10 cellular contexts compared by ENCODE assay signal in the genomic region with DNA sequence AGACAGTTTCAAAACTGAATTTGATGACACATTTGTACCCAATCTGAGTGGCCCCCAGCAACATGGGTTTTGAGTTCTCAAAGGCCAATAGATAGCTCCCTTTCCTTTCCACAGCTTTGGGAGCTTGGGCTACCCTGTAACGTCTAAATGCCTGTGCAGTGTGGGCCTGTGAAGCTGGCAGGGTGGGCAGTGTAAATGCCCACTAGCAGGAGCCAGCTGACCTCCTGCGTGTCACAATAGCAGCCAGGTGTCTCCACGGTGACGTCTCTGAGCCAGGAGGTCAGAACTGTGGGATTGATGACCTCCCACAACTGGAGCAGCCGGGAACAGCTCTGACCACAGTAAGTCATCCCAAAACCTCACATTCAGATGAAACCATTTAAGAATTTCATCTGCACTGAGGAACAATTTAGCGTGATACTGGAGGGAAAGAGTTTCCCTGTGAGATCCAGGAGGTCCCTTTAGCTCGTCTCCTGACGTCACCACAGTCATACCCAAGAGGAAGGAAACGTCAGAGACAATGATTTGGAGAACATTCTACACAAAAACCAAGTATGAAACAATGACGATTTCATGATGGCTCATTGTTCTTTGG. TPM values are rescaled to one million over a fixed set of nuclear protein-coding genes. Genes with fewer than 3 reads are reported as not detected.
A peak's percentile ranks its signal among the peaks of the same experiment; 100 is the strongest.
DNase-seq lines count a peak whose midpoint lies in the region; ATAC-seq, FAIRE-seq and TF ChIP-seq lines count a peak whose summit lies in the region.
"Had no signal": no experiment of that assay in that cellular context is flagged by ENCODE, and none has a peak within 500 bp of the region (broad histone marks: within the 10 kb centered on the region; RNA-seq: fewer than 3 reads in every experiment).

TSS of gene IPO5 (plus strand) at position 300 of the 595 bp plus-strand sequence. CDS start 23,022 bp downstream, outside the sequence.

- peaks cover 2% of the 10 kb centered on the region for H3K36me3 Mint-ChIP-seq in activated naive CD8-positive, alpha-beta T cell treated with anti-CD3 and anti-CD28 coated beads for 36 hours
- H3K36me3 Mint-ChIP-seq in activated naive CD8-positive, alpha-beta T cell treated with anti-CD3 and anti-CD28 coated beads, Interleukin-2, amount 50 U/mL, for 24 hours (ENCODE audit: low read depth), result peaks cover 2% of the 10 kb centered on the region

- no peak within 1 kb of the TSS for H2AFZ ChIP-seq in endothelial cell of umbilical vein (ENCODE audit: low read depth, low read length)

- no peak within 1 kb of the TSS for H3K4me3 Mint-ChIP-seq in activated naive CD8-positive, alpha-beta T cell treated with anti-CD3 and anti-CD28 coated beads for 36 hours
- no peak within 1 kb of the TSS for H3K4me3 Mint-ChIP-seq in activated naive CD8-positive, alpha-beta T cell treated with anti-CD3 and anti-CD28 coated beads, Interleukin-2, amount 50 U/mL, for 24 hours
- H3K4me3 Mint-ChIP-seq: nephron had no signal

- POLR2A ChIA-PET in endothelial cell of umbilical vein (lab: Charles Lee), result no interaction called here

- no peaks in the 10 kb centered on the region for H3K9me3 ChIP-seq in endothelial cell of umbilical vein (replicated peaks; ENCODE audit: control insufficient read depth, insufficient read depth, low read length)

- no TSS peak for BruUV-seq in endothelial cell of umbilical vein (replicated peaks; lab: Mats Ljungman, UMichigan)

- no peaks in the 10 kb centered on the region for H3K27me3 ChIP-seq in endothelial cell of umbilical vein (ENCODE audit: control insufficient read depth in 2 of 2, insufficient read depth in 2 of 2, low read length in 2 of 2)

- CTCF ChIA-PET in endothelial cell of umbilical vein (lab: Charles Lee), result no interaction called here

- H3K4me1 ChIP-seq in endothelial cell of umbilical vein (ENCODE audit: control insufficient read depth, extremely low read depth, insufficient read depth, low read length), result no peaks in the 10 kb centered on the region

- H3K27ac Mint-ChIP-seq in activated naive CD8-positive, alpha-beta T cell treated with anti-CD3 and anti-CD28 coated beads for 36 hours, result no peak within 1 kb of the TSS
- H3K27ac Mint-ChIP-seq in activated naive CD8-positive, alpha-beta T cell treated with anti-CD3 and anti-CD28 coated beads, Interleukin-2, amount 50 U/mL, for 24 hours, result no peak within 1 kb of the TSS
- H3K27ac Mint-ChIP-seq: nephron had no signal

- no peak within 1 kb of the TSS for H3K4me3 ChIP-seq in endothelial cell of umbilical vein (replicated peaks in 1 of 3; ENCODE audit: insufficient read depth in 1 of 3, low read depth in 1 of 3, low read length in 3 of 3)

- peaks cover 3% of the 10 kb centered on the region for H3K9me3 Mint-ChIP-seq in activated naive CD8-positive, alpha-beta T cell treated with anti-CD3 and anti-CD28 coated beads for 36 hours
- peaks cover 6% of the 10 kb centered on the region for H3K9me3 Mint-ChIP-seq in activated naive CD8-positive, alpha-beta T cell treated with anti-CD3 and anti-CD28 coated beads, Interleukin-2, amount 50 U/mL, for 24 hours

- H3K79me2 ChIP-seq in endothelial cell of umbilical vein (ENCODE audit: control insufficient read depth, insufficient read depth, low read length), result no peaks in the 10 kb centered on the region

- dilution Hi-C loops in endothelial cell of umbilical vein (cut with MboI; ENCODE audit: extremely low pct_ligation_motif_present, low sequenced_read_pairs), result no loop called here

- TF ChIP-seq CTCF in endothelial cell of umbilical vein (IDR thresholded peaks at IDR 0.05; ENCODE audit: extremely low read depth in 1 of 2, insufficient read depth in 1 of 2, low read depth in 1 of 2, low read length in 2 of 2), result no peak

- H3K36me3 ChIP-seq in endothelial cell of umbilical vein (ENCODE audit: control insufficient read depth in 2 of 2, extremely low read depth in 1 of 2, insufficient read depth in 2 of 2, low read length in 2 of 2), result no peaks in the 10 kb centered on the region

- no peak within 1 kb of the TSS for H3K4me2 ChIP-seq in endothelial cell of umbilical vein (ENCODE audit: insufficient read depth, low read length)

- FAIRE-seq in endothelial cell of umbilical vein (lab: Jason Lieb, UNC), result no peak

- TF ChIP-seq POLR2A in endothelial cell of umbilical vein (IDR thresholded peaks at IDR 0.05; ENCODE audit: low read depth, low read length), result no peak

- intact Hi-C loops in endothelial cell of umbilical vein (cut with micrococcal nuclease), result no loop called here

- H3K9me1 ChIP-seq in endothelial cell of umbilical vein (replicated peaks; ENCODE audit: control insufficient read depth, extremely low read depth, insufficient read depth, low read length), result no peaks in the 10 kb centered on the region

- no peak within 1 kb of the TSS for H3K9ac ChIP-seq in endothelial cell of umbilical vein (replicated peaks; ENCODE audit: extremely low read depth, insufficient read depth, low read length)

- no peaks in the 10 kb centered on the region for H3K4me1 Mint-ChIP-seq in activated naive CD8-positive, alpha-beta T cell treated with anti-CD3 and anti-CD28 coated beads for 36 hours
- H3K4me1 Mint-ChIP-seq in activated naive CD8-positive, alpha-beta T cell treated with anti-CD3 and anti-CD28 coated beads, Interleukin-2, amount 50 U/mL, for 24 hours, result no peaks in the 10 kb centered on the region
- H3K4me1 Mint-ChIP-seq: nephron had no signal

- no peak for DNase-seq in activated naive CD8-positive, alpha-beta T cell treated with anti-CD3 and anti-CD28 coated beads for 36 hours
- DNase-seq in activated naive CD8-positive, alpha-beta T cell treated with anti-CD3 and anti-CD28 coated beads, Interleukin-2, amount 50 U/mL, for 24 hours, result no peak
- DNase-seq in endothelial cell of umbilical vein (ENCODE audit: low read depth, low spot score) (no peak), myocyte (ENCODE audit: low read depth) (peak; percentile 91), kidney glomerular epithelial cell (lab: John Stamatoyannopoulos, UW) (no peak), medulla oblongata (ENCODE audit: extremely low spot score) (no peak), MV-4-11 (lab: John Stamatoyannopoulos, UW) (no peak)
- DNase-seq: activated effector memory CD4-positive, alpha-beta T cell treated with Interleukin-2 at 50 U/mL for 16 hours had no signal

- ATAC-seq in activated naive CD8-positive, alpha-beta T cell treated with anti-CD3 and anti-CD28 coated beads, Interleukin-2, amount 50 U/mL, for 24 hours, result no peak
- no peak for ATAC-seq in HG03521 (IDR thresholded peaks at IDR 0.05; ENCODE audit: unreplicated experiment)

- H3K27ac ChIP-seq in endothelial cell of umbilical vein (ENCODE audit: insufficient read depth, low read depth, low read length), result no peak within 1 kb of the TSS

- H3K27me3 Mint-ChIP-seq in activated naive CD8-positive, alpha-beta T cell treated with anti-CD3 and anti-CD28 coated beads for 36 hours, result peaks cover 6% of the 10 kb centered on the region
- peaks cover 2% of the 10 kb centered on the region for H3K27me3 Mint-ChIP-seq in activated naive CD8-positive, alpha-beta T cell treated with anti-CD3 and anti-CD28 coated beads, Interleukin-2, amount 50 U/mL, for 24 hours

- no peaks in the 10 kb centered on the region for H4K20me1 ChIP-seq in endothelial cell of umbilical vein (replicated peaks; ENCODE audit: control insufficient read depth, extremely low read depth, insufficient read depth, low read length)

TF ChIP-seq in endothelial cell of umbilical vein, 7 proteins besides CTCF, POLR2A, EP300 and RAD21:
- no peak for TF ChIP-seq GATA2 (IDR thresholded peaks at IDR 0.05; ENCODE audit: insufficient read depth, insufficient read length, low read depth, low read length)
- no peak for TF ChIP-seq FOS (IDR thresholded peaks at IDR 0.05; ENCODE audit: borderline replicate concordance, insufficient read depth, low read length)
- TF ChIP-seq, protein P1, sequence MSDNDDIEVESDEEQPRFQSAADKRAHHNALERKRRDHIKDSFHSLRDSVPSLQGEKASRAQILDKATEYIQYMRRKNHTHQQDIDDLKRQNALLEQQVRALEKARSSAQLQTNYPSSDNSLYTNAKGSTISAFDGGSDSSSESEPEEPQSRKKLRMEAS (IDR thresholded peaks at IDR 0.05; ENCODE audit: insufficient read depth, insufficient read length), result no peak
- no peak for TF ChIP-seq EZH2 (IDR thresholded peaks at IDR 0.05; ENCODE audit: borderline replicate concordance, low read depth, low read length, severe bottlenecking)

RNA-seq across cellular contexts. Expression of gene IPO5, which starts in this region (rescaled TPM):
- total RNA-seq in activated naive CD8-positive, alpha-beta T cell treated with anti-CD3 and anti-CD28 coated beads for 36 hours, result 100 to 1,000 TPM; 270 to 277 TPM
- 159 and 183 TPM in 2 replicates for total RNA-seq in endothelial cell of umbilical vein
- 39.9 and 50.4 TPM in 2 replicates for polyA plus RNA-seq in endothelial cell of umbilical vein
- polyA plus RNA-seq in endothelial cell of umbilical vein (2011; cell fraction: cytosol; rRNA removed), result 74.4 and 83.0 TPM in 2 replicates
- 91.5 and 115 TPM in 2 replicates for polyA plus RNA-seq in endothelial cell of umbilical vein (2011; cell fraction: nucleus; rRNA removed)
- 134 and 154 TPM in 2 replicates for polyA plus RNA-seq in endothelial cell of umbilical vein (2012)
- 137 and 142 TPM in 2 replicates for polyA minus RNA-seq in endothelial cell of umbilical vein
- polyA minus RNA-seq in endothelial cell of umbilical vein (2011; cell fraction: cytosol; rRNA and poly(A)+ RNA removed), result 215 TPM
- polyA minus RNA-seq in endothelial cell of umbilical vein (2011; cell fraction: nucleus; rRNA and poly(A)+ RNA removed), result 68.0 and 111 TPM in 2 replicates
- 173 and 191 TPM in 2 replicates for total RNA-seq in myocyte
- polyA plus RNA-seq in myocyte (2012), result 86.1 TPM
